Comparison of ENCODE assay signal across 8 cellular contexts in the genomic region with DNA sequence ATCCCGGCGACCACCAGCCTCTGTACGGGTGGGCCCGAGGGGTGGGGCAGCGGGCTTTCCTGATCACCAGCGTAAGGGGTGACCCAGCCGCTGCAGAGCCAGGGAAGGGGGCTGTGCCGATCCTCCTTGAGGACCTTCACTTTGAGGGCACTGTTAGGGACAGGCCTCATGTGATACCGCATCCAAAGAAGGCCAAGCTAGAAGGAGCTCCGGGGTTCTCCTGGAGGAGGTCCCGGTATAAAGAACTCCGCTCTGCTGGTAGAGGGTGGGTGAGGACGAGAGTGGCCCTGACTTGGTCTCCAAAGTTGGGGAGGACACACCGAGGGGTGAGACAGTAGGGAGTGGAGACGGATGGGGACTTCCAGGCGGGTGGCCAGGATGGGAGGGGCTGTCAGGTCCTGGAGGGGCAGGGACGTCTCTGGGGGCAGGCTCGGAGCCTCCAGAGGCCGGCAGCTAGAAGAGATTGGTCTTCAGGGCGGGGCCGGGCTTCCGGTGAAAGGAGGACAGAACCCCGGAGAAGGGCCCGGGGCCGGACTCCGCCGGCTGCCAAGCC. TPM values are rescaled to one million over a fixed set of nuclear protein-coding genes. Genes with fewer than 3 reads are reported as not detected.
DNase-seq lines count a peak whose midpoint lies in the region; ATAC-seq and TF ChIP-seq lines count a peak whose summit lies in the region.

No MANE protein-coding gene starts in this region.

- peaks cover 45% of the 10 kb centered on the region for H3K27me3 Mint-ChIP-seq in activated naive CD8-positive, alpha-beta T cell treated with anti-CD3 and anti-CD28 coated beads, Interleukin-2, amount 50 U/mL, for 24 hours
- H3K27me3 Mint-ChIP-seq in stimulated activated naive B cell treated with anti-CD40 and anti-IgM and Interleukin-4, amounts not matched to agents 10 μg/mL and 1 μg/mL and 100 μg/mL, for 72 hours: peaks cover 42 to 45% of the 10 kb centered on the region in 2 donors

- H2BK5ac ChIP-seq in IMR-90 (ENCODE audit: low read depth, low read length, poor library complexity, severe bottlenecking): no peak overlapping the region

- H3K14ac ChIP-seq in IMR-90 (replicated peaks; ENCODE audit: low read depth, low read length): no peak overlapping the region

- no peak overlapping the region for H3K9ac ChIP-seq in IMR-90 (ENCODE audit: low read depth, low read length)

- in situ Hi-C loops in IMR-90 (cut with MboI; ENCODE audit: low sequenced_read_pairs): loop anchor here (5.0 kb wide), 1 partner anchor 212 kb away; no protein-coding TSS in a partner anchor

- peaks cover 34% of the 10 kb centered on the region for H3K36me3 ChIP-seq in IMR-90 (ENCODE audit: control insufficient read depth, insufficient read depth, low read length)

- no TSS peak for BruUV-seq in IMR-90 (replicated peaks; lab: Mats Ljungman, UMichigan)

- peak; percentile 63 for ATAC-seq in IMR-90 (ENCODE audit: low read depth)
- peak; percentile 27 for ATAC-seq in activated naive CD8-positive, alpha-beta T cell treated with anti-CD3 and anti-CD28 coated beads, Interleukin-2, amount 50 U/mL, for 24 hours
- peak; percentile 25 to 46 for ATAC-seq in stimulated activated naive B cell treated with anti-CD40 and anti-IgM and Interleukin-4, amounts not matched to agents 10 μg/mL and 1 μg/mL and 100 μg/mL, for 72 hours (replicated peaks)

- peaks cover 2% of the 10 kb centered on the region; the same call in 1 of the 2 replicates for H3K4me1 ChIP-seq in IMR-90 (ENCODE audit: control insufficient read depth, insufficient read depth, low read length)

- no peaks in the 10 kb centered on the region for H3K9me3 Mint-ChIP-seq in activated naive CD8-positive, alpha-beta T cell treated with anti-CD3 and anti-CD28 coated beads, Interleukin-2, amount 50 U/mL, for 24 hours
- H3K9me3 Mint-ChIP-seq in stimulated activated naive B cell treated with anti-CD40 and anti-IgM and Interleukin-4, amounts not matched to agents 10 μg/mL and 1 μg/mL and 100 μg/mL, for 72 hours: no peaks in the 10 kb centered on the region

- no peak overlapping the region for H3K4me3 ChIP-seq in IMR-90 (ENCODE audit: insufficient read depth, low read depth, low read length)
- peak overlapping the region; percentile 44; the same call in 1 of the 2 replicates for H3K4me3 ChIP-seq in iPS-18c (ENCODE audit: insufficient read depth, low read depth, low read length)

- no peak for TF ChIP-seq RAD21 in IMR-90 (IDR thresholded peaks at IDR 0.05; ENCODE audit: low read length)

- peaks cover 18% of the 10 kb centered on the region for H3K4me1 Mint-ChIP-seq in activated naive CD8-positive, alpha-beta T cell treated with anti-CD3 and anti-CD28 coated beads, Interleukin-2, amount 50 U/mL, for 24 hours
- peaks cover 24 to 46% of the 10 kb centered on the region in 2 donors for H3K4me1 Mint-ChIP-seq in stimulated activated naive B cell treated with anti-CD40 and anti-IgM and Interleukin-4, amounts not matched to agents 10 μg/mL and 1 μg/mL and 100 μg/mL, for 72 hours

- H3K79me1 ChIP-seq in IMR-90 (ENCODE audit: low read depth in 1 of 2, low read length in 2 of 2): no peaks in the 10 kb centered on the region; a peak in 1 of 4 replicates

- no peak for TF ChIP-seq POLR2A in IMR-90 (IDR thresholded peaks at IDR 0.05; ENCODE audit: low read depth, low read length)

- H3K27ac Mint-ChIP-seq in activated naive CD8-positive, alpha-beta T cell treated with anti-CD3 and anti-CD28 coated beads, Interleukin-2, amount 50 U/mL, for 24 hours: no peak overlapping the region
- H3K27ac Mint-ChIP-seq in stimulated activated naive B cell treated with anti-CD40 and anti-IgM and Interleukin-4, amounts not matched to agents 10 μg/mL and 1 μg/mL and 100 μg/mL, for 72 hours: no peak overlapping the region

- no peak for TF ChIP-seq CTCF in IMR-90 (conservative IDR thresholded peaks at IDR 0.05; ENCODE audit: low read depth, low read length)

- no peak overlapping the region for H4K91ac ChIP-seq in IMR-90 (ENCODE audit: insufficient read depth, low read depth, low read length)

- peak overlapping the region; percentile 48; the same call in 1 of the 2 replicates for H3K23ac ChIP-seq in IMR-90 (ENCODE audit: low read depth, low read length)

- H3K4ac ChIP-seq in IMR-90 (ENCODE audit: low read depth, low read length): peak overlapping the region; percentile 8

- peaks cover 39% of the 10 kb centered on the region for H3K27me3 ChIP-seq in IMR-90 (ENCODE audit: control insufficient read depth, insufficient read depth, low read length)

- no peaks in the 10 kb centered on the region for H3K9me1 ChIP-seq in IMR-90 (ENCODE audit: insufficient read depth, low read length)

- H4K8ac ChIP-seq in IMR-90 (ENCODE audit: low read depth in 2 of 2, low read length in 2 of 2): no peak overlapping the region; a peak in 1 of 4 replicates

- CTCF ChIA-PET in IMR-90 (lab: Yijun Ruan, JAX): no interaction called here

- peaks cover 2% of the 10 kb centered on the region; the same call in 1 of the 2 replicates for H3K9me3 ChIP-seq in IMR-90 (ENCODE audit: control insufficient read depth, insufficient read depth, low read length)
- no peaks in the 10 kb centered on the region for H3K9me3 ChIP-seq in iPS-18c (ENCODE audit: control insufficient read depth, insufficient read depth, low read length)

- dilution Hi-C loops in IMR-90 (cut with HindIII; ENCODE audit: low sequenced_read_pairs, unreplicated experiment): no loop called here

- H4K20me1 ChIP-seq in IMR-90 (ENCODE audit: insufficient read depth, low read length): peaks cover 37% of the 10 kb centered on the region

- peak overlapping the region; percentile 94 for H2AK9ac ChIP-seq in IMR-90 (replicated peaks; ENCODE audit: low read depth, low read length, poor library complexity)

- peak overlapping the region; percentile 36 for H3K4me3 Mint-ChIP-seq in activated naive CD8-positive, alpha-beta T cell treated with anti-CD3 and anti-CD28 coated beads, Interleukin-2, amount 50 U/mL, for 24 hours
- H3K4me3 Mint-ChIP-seq in stimulated activated naive B cell treated with anti-CD40 and anti-IgM and Interleukin-4, amounts not matched to agents 10 μg/mL and 1 μg/mL and 100 μg/mL, for 72 hours: peak overlapping the region; percentile 81 to 83

- intact Hi-C loops in IMR-90 (cut with micrococcal nuclease): loop anchor here (2.0 kb wide), 2 partner anchors 113 to 191 kb away; no protein-coding TSS in a partner anchor

- H3K56ac ChIP-seq in IMR-90 (ENCODE audit: extremely low read depth, insufficient read depth, low read length): no peak overlapping the region

- H2AK5ac ChIP-seq in IMR-90 (ENCODE audit: low read depth, low read length): peak overlapping the region; percentile 52; the same call in 1 of the 2 replicates

- H3K18ac ChIP-seq in IMR-90 (ENCODE audit: low read depth, low read length): no peak overlapping the region

- no peak overlapping the region for H2BK120ac ChIP-seq in IMR-90 (ENCODE audit: low read depth, low read length)

- H2BK20ac ChIP-seq in IMR-90 (ENCODE audit: low read depth, low read length): no peak overlapping the region

- H2AFZ ChIP-seq in IMR-90 (replicated peaks; ENCODE audit: low read length, poor library complexity): peak overlapping the region; percentile 84

- H3K36me3 Mint-ChIP-seq in activated naive CD8-positive, alpha-beta T cell treated with anti-CD3 and anti-CD28 coated beads, Interleukin-2, amount 50 U/mL, for 24 hours (ENCODE audit: low read depth): peaks cover 5% of the 10 kb centered on the region
- peaks cover 26 to 27% of the 10 kb centered on the region in 2 donors for H3K36me3 Mint-ChIP-seq in stimulated activated naive B cell treated with anti-CD40 and anti-IgM and Interleukin-4, amounts not matched to agents 10 μg/mL and 1 μg/mL and 100 μg/mL, for 72 hours

- H2BK15ac ChIP-seq in IMR-90 (ENCODE audit: low read depth, low read length): no peak overlapping the region

- POLR2A ChIA-PET in IMR-90 (lab: Charles Lee; ENCODE audit: unreplicated experiment): no interaction called here

- DNase-seq in DMS153 (lab: John Stamatoyannopoulos, UW) (peak; percentile 59), IMR-90 (peak; percentile 38), cortex of kidney (lab: John Stamatoyannopoulos, UW) (no peak), amniotic stem cell (lab: John Stamatoyannopoulos, UW) (no peak)
- peak; percentile 21 for DNase-seq in activated naive CD8-positive, alpha-beta T cell treated with anti-CD3 and anti-CD28 coated beads, Interleukin-2, amount 50 U/mL, for 24 hours
- no peak for DNase-seq in stimulated activated naive B cell treated with anti-CD40 and anti-IgM and Interleukin-4, amounts not matched to agents 10 μg/mL and 1 μg/mL and 100 μg/mL, for 72 hours
- no peak for DNase-seq in activated CD4-positive, CD25-positive, alpha-beta regulatory T cell (lab: John Stamatoyannopoulos, UW)

- H3K27ac ChIP-seq in IMR-90 (ENCODE audit: insufficient read depth, low read length): no peak overlapping the region

- 4% methylated on average over 11 of the region's 27 CpGs; no CpG with 5 or more reads in 1 of the 2 experiments for WGBS in IMR-90 (ENCODE audit: extremely low coverage in 2 of 2, insufficient read length in 1 of 2), 2 experiments

- H4K5ac ChIP-seq in IMR-90 (ENCODE audit: low read depth, low read length): no peak overlapping the region

- peak overlapping the region; percentile 71 for H3K4me2 ChIP-seq in IMR-90 (ENCODE audit: low read depth, low read length)

TF ChIP-seq in IMR-90, 13 proteins besides CTCF, POLR2A, EP300 and RAD21 (continues in another document):
- TF ChIP-seq NFE2L2 (IDR thresholded peaks at IDR 0.05; ENCODE audit: low read depth, low read length) (no peak), CEBPB (IDR thresholded peaks at IDR 0.05; ENCODE audit: low read depth, low read length) (no peak), BHLHE40 (IDR thresholded peaks at IDR 0.05; ENCODE audit: low read depth, low read length) (no peak), SMC3 (IDR thresholded peaks at IDR 0.05; ENCODE audit: low read depth, low read length) (no peak)

RNA-seq across cellular contexts. Expression of a gene that starts 4.6 kb away (rescaled TPM):
- total RNA-seq in IMR-90 (2012; rRNA removed): not detected in 2 replicates
- not detected in 2 replicates for polyA plus RNA-seq in IMR-90 (2012; rRNA removed)
- not detected in 2 replicates for polyA plus RNA-seq in IMR-90 (2012; cell fraction: cytosol; rRNA removed)
- polyA plus RNA-seq in IMR-90 (2012; cell fraction: nucleus; rRNA removed; ENCODE audit: low replicate concordance): not detected in 2 replicates

RNA-seq across cellular contexts. Expression of a gene that starts 14.8 kb away (rescaled TPM):
- total RNA-seq in IMR-90 (2012; rRNA removed): 26.9 and 27.4 TPM in 2 replicates
- polyA plus RNA-seq in IMR-90 (2012; rRNA removed): 105 and 120 TPM in 2 replicates
- 22.4 and 46.8 TPM in 2 replicates for polyA plus RNA-seq in IMR-90 (2012; cell fraction: cytosol; rRNA removed)
- 826 and 1,150 TPM in 2 replicates for polyA plus RNA-seq in IMR-90 (2012; cell fraction: nucleus; rRNA removed; ENCODE audit: low replicate concordance)

RNA-seq across cellular contexts. Expression of a gene that starts 22.8 kb away (rescaled TPM):
- total RNA-seq in IMR-90 (2012; rRNA removed): not detected in 2 replicates
- polyA plus RNA-seq in IMR-90 (2012; rRNA removed): not detected in 2 replicates
- not detected in 2 replicates for polyA plus RNA-seq in IMR-90 (2012; cell fraction: cytosol; rRNA removed)
- polyA plus RNA-seq in IMR-90 (2012; cell fraction: nucleus; rRNA removed; ENCODE audit: low replicate concordance): not detected in 2 replicates

RNA-seq across cellular contexts. Expression of a gene that starts 47.4 kb away (rescaled TPM):
- not detected in 2 replicates for total RNA-seq in IMR-90 (2012; rRNA removed)
- 0.24 and 0.29 TPM in 2 replicates for polyA plus RNA-seq in IMR-90 (2012; rRNA removed)
- polyA plus RNA-seq in IMR-90 (2012; cell fraction: cytosol; rRNA removed): 0.25 TPM in 1 of 2 replicates, not detected in the other
- 0.08 TPM in 1 of 2 replicates, not detected in the other for polyA plus RNA-seq in IMR-90 (2012; cell fraction: nucleus; rRNA removed; ENCODE audit: low replicate concordance)

Comparison
In these comparisons a context has a peak if more than half of its experiments do, and no peak if none do; other contexts are left out.
1. DNase-seq: peak in DMS153 (single experiment), IMR-90 (single experiment) and activated naive CD8-positive, alpha-beta T cell treated with anti-CD3 and anti-CD28 coated beads, Interleukin-2, amount 50 U/mL, for 24 hours (single experiment); none in stimulated activated naive B cell treated with anti-CD40 and anti-IgM and Interleukin-4, amounts not matched to agents 10 μg/mL and 1 μg/mL and 100 μg/mL, for 72 hours (single experiment), cortex of kidney (single experiment), amniotic stem cell (single experiment) and activated CD4-positive, CD25-positive, alpha-beta regulatory T cell (0 of 4).
2. Peak in every context shown above with its lines, with median percentiles within 50 percentile points of each other: ATAC-seq.